Comparison of ENCODE assay signal across 12 cellular contexts in genomic region chrX:9285342-9285771, GRCh38.
DNase-seq lines count a peak whose midpoint lies in the region; ATAC-seq and TF ChIP-seq lines count a peak whose summit lies in the region.
"Had no signal": no experiment of that assay in that cellular context is flagged by ENCODE, and none has a peak within 500 bp of the region (broad histone marks: within the 10 kb centered on the region; RNA-seq: fewer than 3 reads in every experiment).

No MANE protein-coding gene starts in this region.

- no peak overlapping the region for H3K4me3 ChIP-seq in testis
- H3K4me3 ChIP-seq: K562, PC-9 had no signal

- peaks cover 2% of the 10 kb centered on the region for H3K9me3 Mint-ChIP-seq in activated CD4-positive, alpha-beta T cell treated with anti-CD3 and anti-CD28 coated beads, Interleukin-2, amount 10 ng/mL, durations not matched to agents 7 days and 5 days
- H3K9me3 Mint-ChIP-seq in activated CD8-positive, alpha-beta memory T cell treated with anti-CD3 and anti-CD28 coated beads, Interleukin-2, amount 10 ng/mL, durations not matched to agents 7 days and 5 days (ENCODE audit: low read depth), result no peaks in the 10 kb centered on the region
- H3K9me3 Mint-ChIP-seq in stimulated activated effector memory CD8-positive, alpha-beta T cell treated with anti-CD3 and anti-CD28 coated beads, Interleukin-12 subunit alpha, Interleukin-12 subunit beta, amount 100 ng/mL, for 72 hours, result no peaks in the 10 kb centered on the region

- TF ChIP-seq CTCF in testis (IDR thresholded peaks at IDR 0.05), result no peak

- H3K36me3 ChIP-seq in testis (ENCODE audit: low read depth, missing control alignments), result no peaks in the 10 kb centered on the region

- H3K27me3 ChIP-seq in testis, result no peaks in the 10 kb centered on the region

- POLR2A ChIA-PET in activated CD4-positive, alpha-beta T cell treated with anti-CD3 and anti-CD28 coated beads, Interleukin-2, amount 10 ng/mL, durations not matched to agents 7 days and 5 days (lab: Charles Lee), result no interaction called here

- CTCF ChIA-PET in activated CD4-positive, alpha-beta T cell treated with anti-CD3 and anti-CD28 coated beads, Interleukin-2, amount 10 ng/mL, durations not matched to agents 7 days and 5 days (lab: Charles Lee), result no interaction called here
- CTCF ChIA-PET in activated CD8-positive, alpha-beta memory T cell treated with anti-CD3 and anti-CD28 coated beads, Interleukin-2, amount 10 ng/mL, durations not matched to agents 7 days and 5 days (lab: Charles Lee), result no interaction called here

- H3K4me1 Mint-ChIP-seq in activated CD4-positive, alpha-beta T cell treated with anti-CD3 and anti-CD28 coated beads, Interleukin-2, amount 10 ng/mL, durations not matched to agents 7 days and 5 days, result peaks cover 26% of the 10 kb centered on the region
- peaks cover 29% of the 10 kb centered on the region for H3K4me1 Mint-ChIP-seq in activated CD8-positive, alpha-beta memory T cell treated with anti-CD3 and anti-CD28 coated beads, Interleukin-2, amount 10 ng/mL, durations not matched to agents 7 days and 5 days
- peaks cover 30% of the 10 kb centered on the region for H3K4me1 Mint-ChIP-seq in stimulated activated effector memory CD8-positive, alpha-beta T cell treated with anti-CD3 and anti-CD28 coated beads, Interleukin-12 subunit alpha, Interleukin-12 subunit beta, amount 100 ng/mL, for 72 hours

- no peak overlapping the region for H3K27ac Mint-ChIP-seq in activated CD4-positive, alpha-beta T cell treated with anti-CD3 and anti-CD28 coated beads, Interleukin-2, amount 10 ng/mL, durations not matched to agents 7 days and 5 days
- peak overlapping the region; percentile 66 for H3K27ac Mint-ChIP-seq in activated CD8-positive, alpha-beta memory T cell treated with anti-CD3 and anti-CD28 coated beads, Interleukin-2, amount 10 ng/mL, durations not matched to agents 7 days and 5 days
- no peak overlapping the region for H3K27ac Mint-ChIP-seq in stimulated activated effector memory CD8-positive, alpha-beta T cell treated with anti-CD3 and anti-CD28 coated beads, Interleukin-12 subunit alpha, Interleukin-12 subunit beta, amount 100 ng/mL, for 72 hours

- no peaks in the 10 kb centered on the region for H3K4me1 ChIP-seq in testis

- no peak overlapping the region for H3K4me3 Mint-ChIP-seq in activated CD4-positive, alpha-beta T cell treated with anti-CD3 and anti-CD28 coated beads, Interleukin-2, amount 10 ng/mL, durations not matched to agents 7 days and 5 days
- H3K4me3 Mint-ChIP-seq in activated CD8-positive, alpha-beta memory T cell treated with anti-CD3 and anti-CD28 coated beads, Interleukin-2, amount 10 ng/mL, durations not matched to agents 7 days and 5 days, result no peak overlapping the region
- peak overlapping the region; percentile 6 for H3K4me3 Mint-ChIP-seq in stimulated activated effector memory CD8-positive, alpha-beta T cell treated with anti-CD3 and anti-CD28 coated beads, Interleukin-12 subunit alpha, Interleukin-12 subunit beta, amount 100 ng/mL, for 72 hours

- peak; percentile 7 for DNase-seq in activated CD4-positive, alpha-beta T cell treated with anti-CD3 and anti-CD28 coated beads for 1 hour
- no peak for DNase-seq in activated CD4-positive, alpha-beta T cell treated with anti-CD3 and anti-CD28 coated beads, Interleukin-2, amount 10 ng/mL, durations not matched to agents 7 days and 5 days
- peak; percentile 57 for DNase-seq in activated CD8-positive, alpha-beta memory T cell treated with anti-CD3 and anti-CD28 coated beads, Interleukin-2, amount 10 ng/mL, durations not matched to agents 7 days and 5 days
- peak; percentile 20 to 47 for DNase-seq in lung microvascular endothelial cell (ENCODE audit: low read depth in 2 of 2)
- peak; percentile 3 to 59 for DNase-seq in stimulated activated effector memory CD8-positive, alpha-beta T cell treated with anti-CD3 and anti-CD28 coated beads, Interleukin-12 subunit alpha, Interleukin-12 subunit beta, amount 100 ng/mL, for 72 hours (ENCODE audit: low spot score in 2 of 2)
- DNase-seq in cerebellar cortex (ENCODE audit: low spot score), result no peak
- no peak for DNase-seq in testis
- DNase-seq in HPDE6-E6E7 (ENCODE audit: extremely low spot score), result no peak
- DNase-seq: DMS79, PC-9 had no signal

- peak; percentile 55 for ATAC-seq in activated CD8-positive, alpha-beta memory T cell treated with anti-CD3 and anti-CD28 coated beads, Interleukin-2, amount 10 ng/mL, durations not matched to agents 7 days and 5 days
- ATAC-seq in stimulated activated effector memory CD8-positive, alpha-beta T cell treated with anti-CD3 and anti-CD28 coated beads, Interleukin-12 subunit alpha, Interleukin-12 subunit beta, amount 100 ng/mL, for 72 hours, result peak; percentile 97
- ATAC-seq: K562 had no signal

- no peak for TF ChIP-seq POLR2A in testis (IDR thresholded peaks at IDR 0.05)

- H3K36me3 Mint-ChIP-seq in activated CD4-positive, alpha-beta T cell treated with anti-CD3 and anti-CD28 coated beads, Interleukin-2, amount 10 ng/mL, durations not matched to agents 7 days and 5 days (ENCODE audit: low read depth), result no peaks in the 10 kb centered on the region
- H3K36me3 Mint-ChIP-seq in activated CD8-positive, alpha-beta memory T cell treated with anti-CD3 and anti-CD28 coated beads, Interleukin-2, amount 10 ng/mL, durations not matched to agents 7 days and 5 days, result no peaks in the 10 kb centered on the region
- H3K36me3 Mint-ChIP-seq in stimulated activated effector memory CD8-positive, alpha-beta T cell treated with anti-CD3 and anti-CD28 coated beads, Interleukin-12 subunit alpha, Interleukin-12 subunit beta, amount 100 ng/mL, for 72 hours, result no peaks in the 10 kb centered on the region

- WGBS in testis, 2 donors, result 86 to 90% methylated on average over 5 to 7 of the region's 7 CpGs

- no peak overlapping the region for H3K27ac ChIP-seq in testis
- H3K27ac ChIP-seq: 22Rv1, PC-9 had no signal

- intact Hi-C loops in testis (cut with DNase I; ENCODE audit: low total_unique reads), result no loop called here

- no peaks in the 10 kb centered on the region for H3K27me3 Mint-ChIP-seq in activated CD4-positive, alpha-beta T cell treated with anti-CD3 and anti-CD28 coated beads, Interleukin-2, amount 10 ng/mL, durations not matched to agents 7 days and 5 days
- no peaks in the 10 kb centered on the region for H3K27me3 Mint-ChIP-seq in activated CD8-positive, alpha-beta memory T cell treated with anti-CD3 and anti-CD28 coated beads, Interleukin-2, amount 10 ng/mL, durations not matched to agents 7 days and 5 days

- no peaks in the 10 kb centered on the region for H3K9me3 ChIP-seq in testis

Comparison
In these comparisons a context has a peak if more than half of its experiments do, and no peak if none do; other contexts are left out.
1. DNase-seq: peak in activated CD4-positive, alpha-beta T cell treated with anti-CD3 and anti-CD28 coated beads for 1 hour (single experiment), activated CD8-positive, alpha-beta memory T cell treated with anti-CD3 and anti-CD28 coated beads, Interleukin-2, amount 10 ng/mL, durations not matched to agents 7 days and 5 days (single experiment), lung microvascular endothelial cell (2 of 2) and stimulated activated effector memory CD8-positive, alpha-beta T cell treated with anti-CD3 and anti-CD28 coated beads, Interleukin-12 subunit alpha, Interleukin-12 subunit beta, amount 100 ng/mL, for 72 hours (2 of 2); none in activated CD4-positive, alpha-beta T cell treated with anti-CD3 and anti-CD28 coated beads, Interleukin-2, amount 10 ng/mL, durations not matched to agents 7 days and 5 days (single experiment), cerebellar cortex (single experiment), testis (single experiment) and HPDE6-E6E7 (single experiment).